In genomic region chr15:95287774-95288173, GRCh38 we compare ENCODE assay signal across 14 cellular contexts.
DNase-seq lines count a peak whose midpoint lies in the region; ATAC-seq and TF ChIP-seq lines count a peak whose summit lies in the region.
"Had no signal": no experiment of that assay in that cellular context is flagged by ENCODE, and none has a peak within 500 bp of the region (broad histone marks: within the 10 kb centered on the region; RNA-seq: fewer than 3 reads in every experiment).

No MANE protein-coding gene starts in this region.

- H3K4me1 ChIP-seq in HUES64 (ENCODE audit: insufficient read depth, low read length) = peaks cover 47% of the 10 kb centered on the region

- TF ChIP-seq CTCF in choroid plexus epithelial cell (conservative IDR thresholded peaks at IDR 0.05; ENCODE audit: low read depth, low read length) = no peak

- peak overlapping the region; percentile 23 for H3K4me3 ChIP-seq in HUES64 (ENCODE audit: low read length)
- no peak overlapping the region for H3K4me3 ChIP-seq in choroid plexus epithelial cell (ENCODE audit: low read depth, low read length)
- H3K4me3 ChIP-seq: prostate gland, SK-N-MC, thoracic aorta had no signal

- H3K27ac ChIP-seq in HUES64 (ENCODE audit: low read depth, low read length) = no peak overlapping the region
- H3K27ac ChIP-seq: prostate gland, SK-N-MC, thoracic aorta had no signal

- no peak for ATAC-seq in GM18870 (IDR thresholded peaks at IDR 0.05; ENCODE audit: unreplicated experiment)

- 59% methylated on average over 9 of the region's 9 CpGs for WGBS in HUES64

- DNase-seq in choroid plexus epithelial cell (ENCODE audit: low read depth) = peak; percentile 55
- DNase-seq in left kidney (ENCODE audit: low read depth, low spot score) = peak; percentile 37
- peak; percentile 50 for DNase-seq in smooth muscle cell of the brain vasculature (ENCODE audit: low read depth, low spot score)
- no peak for DNase-seq in foreskin melanocyte
- DNase-seq in stimulated activated naive CD4-positive, alpha-beta T cell (lab: John Stamatoyannopoulos, UW) = no peak
- no peak for DNase-seq in NCI-H774 (lab: John Stamatoyannopoulos, UW)
- DNase-seq: activated CD4-positive, alpha-beta T cell treated with anti-CD3 and anti-CD28 coated beads, Interleukin-2, amount 50 U/mL, for 48 hours; cortex of kidney; NCI-H1048 had no signal

- H3K9me3 ChIP-seq in HUES64 (ENCODE audit: insufficient read depth, low read depth, low read length) = no peaks in the 10 kb centered on the region
- H3K9me3 ChIP-seq: prostate gland, thoracic aorta had no signal

- no peak overlapping the region for H3K9ac ChIP-seq in HUES64 (ENCODE audit: low read depth, low read length)

- no peaks in the 10 kb centered on the region for H3K27me3 ChIP-seq in HUES64 (ENCODE audit: insufficient read depth, low read length)

- no peaks in the 10 kb centered on the region for H3K36me3 ChIP-seq in HUES64 (ENCODE audit: insufficient read depth, low read length)
- H3K36me3 ChIP-seq: prostate gland, thoracic aorta had no signal

Comparison
In these comparisons a context has a peak if more than half of its experiments do, and no peak if none do; other contexts are left out.
1. DNase-seq: peak in choroid plexus epithelial cell (single experiment), left kidney (single experiment) and smooth muscle cell of the brain vasculature (single experiment); none in foreskin melanocyte (single experiment), stimulated activated naive CD4-positive, alpha-beta T cell (0 of 6) and NCI-H774 (single experiment).